In genomic region chr19:51295382-51296126, GRCh38 we compare ENCODE assay signal across 17 cellular contexts. TPM values are rescaled to one million over a fixed set of nuclear protein-coding genes. Genes with fewer than 3 reads are reported as not detected.
DNase-seq lines count a peak whose midpoint lies in the region; ATAC-seq and TF ChIP-seq lines count a peak whose summit lies in the region.
"Had no signal": no experiment of that assay in that cellular context is flagged by ENCODE, and none has a peak within 500 bp of the region (broad histone marks: within the 10 kb centered on the region; RNA-seq: fewer than 3 reads in every experiment).

No MANE protein-coding gene starts in this region.

- no peaks in the 10 kb centered on the region for H3K36me3 Mint-ChIP-seq in endothelial cell (ENCODE audit: low read depth, unreplicated experiment)
- H3K36me3 Mint-ChIP-seq in CD8-positive, alpha-beta T cell: no peaks in the 10 kb centered on the region

- no peak overlapping the region for H3K18ac ChIP-seq in mesendoderm (ENCODE audit: low read length)

- peaks cover 18% of the 10 kb centered on the region for H3K4me1 ChIP-seq in mesendoderm (ENCODE audit: control insufficient read depth, low read depth, low read length)
- H3K4me1 ChIP-seq in CD8-positive, alpha-beta T cell (ENCODE audit: insufficient read depth, low read length): no peaks in the 10 kb centered on the region
- H3K4me1 ChIP-seq: BE2C had no signal

- H3K9me3 Mint-ChIP-seq in endothelial cell (ENCODE audit: unreplicated experiment): no peaks in the 10 kb centered on the region
- no peaks in the 10 kb centered on the region for H3K9me3 Mint-ChIP-seq in CD8-positive, alpha-beta T cell

- H2AK5ac ChIP-seq in mesendoderm (ENCODE audit: low read length): no peak overlapping the region

- H2BK5ac ChIP-seq in mesendoderm (ENCODE audit: low read length): no peak overlapping the region

- CTCF ChIA-PET in CD8-positive, alpha-beta T cell (lab: Charles Lee): no interaction called here

- intact Hi-C loops in CD8-positive, alpha-beta T cell (cut with DNase I, micrococcal nuclease): no loop called here

- no peaks in the 10 kb centered on the region for H3K9me3 ChIP-seq in CD8-positive, alpha-beta T cell (ENCODE audit: low read length)
- H3K9me3 ChIP-seq: BE2C, MG63 had no signal

- H3K4me3 ChIP-seq in H7 (ENCODE audit: insufficient read depth, low read depth, low read length): no peak overlapping the region
- H3K4me3 ChIP-seq in mesendoderm (ENCODE audit: low read length): no peak overlapping the region
- H3K4me3 ChIP-seq in CD8-positive, alpha-beta T cell (ENCODE audit: low read depth, low read length): no peak overlapping the region
- H3K4me3 ChIP-seq: MG63 had no signal

- peaks cover 9% of the 10 kb centered on the region for H3K27me3 Mint-ChIP-seq in endothelial cell (ENCODE audit: unreplicated experiment)
- H3K27me3 Mint-ChIP-seq in CD8-positive, alpha-beta T cell (ENCODE audit: low read depth): peaks cover 14% of the 10 kb centered on the region

- H4K5ac ChIP-seq in mesendoderm (ENCODE audit: low read length): no peak overlapping the region

- H3K56ac ChIP-seq in mesendoderm (ENCODE audit: low read length): peak overlapping the region; percentile 57

- no peak overlapping the region for H3K4ac ChIP-seq in mesendoderm (ENCODE audit: low read depth, low read length)

- peak overlapping the region; percentile 18 for H3K4me3 Mint-ChIP-seq in endothelial cell (ENCODE audit: unreplicated experiment)
- no peak overlapping the region for H3K4me3 Mint-ChIP-seq in CD8-positive, alpha-beta T cell

- peaks cover 28% of the 10 kb centered on the region for H3K4me1 Mint-ChIP-seq in endothelial cell (ENCODE audit: unreplicated experiment)
- no peaks in the 10 kb centered on the region for H3K4me1 Mint-ChIP-seq in CD8-positive, alpha-beta T cell (ENCODE audit: low read depth)

- H3K23ac ChIP-seq in mesendoderm (ENCODE audit: low read length): no peak overlapping the region

- POLR2A ChIA-PET in CD8-positive, alpha-beta T cell (lab: Charles Lee): no interaction called here

- H3K4me2 ChIP-seq in mesendoderm (ENCODE audit: low read length): no peak overlapping the region

- no peak overlapping the region for H2BK15ac ChIP-seq in mesendoderm (replicated peaks; ENCODE audit: low read depth)

- H3K27ac ChIP-seq in mesendoderm (ENCODE audit: low read depth, low read length): no peak overlapping the region
- H3K27ac ChIP-seq in CD8-positive, alpha-beta T cell (ENCODE audit: low read depth, low read length): no peak overlapping the region

- H3K27me3 ChIP-seq in H7 (ENCODE audit: control insufficient read depth, insufficient read depth, low read length): no peaks in the 10 kb centered on the region
- no peaks in the 10 kb centered on the region for H3K27me3 ChIP-seq in mesendoderm (ENCODE audit: insufficient read depth, low read length, poor library complexity)
- H3K27me3 ChIP-seq in CD8-positive, alpha-beta T cell (ENCODE audit: insufficient read depth, low read length): no peaks in the 10 kb centered on the region
- H3K27me3 ChIP-seq: MG63 had no signal

- no peaks in the 10 kb centered on the region for H3K79me2 ChIP-seq in mesendoderm (ENCODE audit: control insufficient read depth, insufficient read depth, low read length)

- no peak overlapping the region for H4K8ac ChIP-seq in mesendoderm (ENCODE audit: low read depth, low read length)

- no peak overlapping the region for H3K27ac Mint-ChIP-seq in endothelial cell (ENCODE audit: unreplicated experiment)
- no peak overlapping the region for H3K27ac Mint-ChIP-seq in CD8-positive, alpha-beta T cell

- H3K79me1 ChIP-seq in mesendoderm (ENCODE audit: low read length): no peaks in the 10 kb centered on the region

- peak overlapping the region; percentile 22 for H3K9ac ChIP-seq in mesendoderm (ENCODE audit: low read length)

- WGBS in mesendoderm (ENCODE audit: extremely low coverage, insufficient coverage, low lambda C conversion rate): no CpG with 5 or more reads among the region's 15 CpGs

- DNase-seq in H7 (peak; percentile 72), endothelial cell (ENCODE audit: low spot score) (no peak), mesendoderm (peak; percentile 55)
- no peak for DNase-seq in CD8-positive, alpha-beta T cell
- DNase-seq: DMS 273 treated with DMSO at 0.1 percent for 48 hours, EL, MG63, NCI-H1105, NCI-H187, NCI-H510A, SIG-M5 had no signal

- no peak for TF ChIP-seq CTCF in endothelial cell (IDR thresholded peaks at IDR 0.05; ENCODE audit: unreplicated experiment)
- no peak for TF ChIP-seq CTCF in CD8-positive, alpha-beta T cell (IDR thresholded peaks at IDR 0.05)

- no peak overlapping the region for H2BK120ac ChIP-seq in mesendoderm (ENCODE audit: low read depth, low read length)

- H3K36me3 ChIP-seq in H7 (replicated peaks; ENCODE audit: control insufficient read depth, insufficient read depth, low read length): no peaks in the 10 kb centered on the region
- H3K36me3 ChIP-seq in mesendoderm (ENCODE audit: control insufficient read depth, insufficient read depth, low read length): no peaks in the 10 kb centered on the region
- H3K36me3 ChIP-seq in CD8-positive, alpha-beta T cell (ENCODE audit: insufficient read depth, low read length): no peaks in the 10 kb centered on the region
- H3K36me3 ChIP-seq: BE2C, MG63 had no signal

- no peak for ATAC-seq in CD8-positive, alpha-beta T cell
- ATAC-seq in HG02938 (IDR thresholded peaks at IDR 0.05; ENCODE audit: unreplicated experiment): no peak
- ATAC-seq in HG03469 (IDR thresholded peaks at IDR 0.05; ENCODE audit: unreplicated experiment): no peak
- no peak for ATAC-seq in GM19023 (IDR thresholded peaks at IDR 0.05; ENCODE audit: unreplicated experiment)

RNA-seq across cellular contexts. Expression of gene IGLON5, which starts 15.9 kb away (rescaled TPM):
- total RNA-seq in H7 (2014; rRNA removed; shearing (Covaris generic)): 18.2 and 24.5 TPM in 2 replicates
- total RNA-seq in endothelial cell (ENCODE audit: unreplicated experiment): 114 TPM
- 17.8 TPM for polyA plus RNA-seq in mesendoderm (2013, experiment 1 of 2)
- polyA plus RNA-seq in mesendoderm (2013, experiment 2 of 2): 17.4 TPM
- total RNA-seq in CD8-positive, alpha-beta T cell: not detected
- total RNA-seq: RPMI7951 had no signal
- polyA plus RNA-seq: AG04450 had no signal

RNA-seq across cellular contexts. Expression of gene SIGLECL1, which starts 44.7 kb away (rescaled TPM):
- total RNA-seq in H7 (2014; rRNA removed; shearing (Covaris generic)): not detected in 2 replicates
- 2.8 TPM for total RNA-seq in endothelial cell (ENCODE audit: unreplicated experiment)
- polyA plus RNA-seq in mesendoderm (2013, experiment 1 of 2): not detected
- not detected for polyA plus RNA-seq in mesendoderm (2013, experiment 2 of 2)
- total RNA-seq in CD8-positive, alpha-beta T cell: not detected
- total RNA-seq: RPMI7951 had no signal
- polyA plus RNA-seq: AG04450 had no signal

RNA-seq across cellular contexts. Expression of gene VSIG10L, which starts 46.4 kb away (rescaled TPM):
- 9.6 and 13.2 TPM in 2 replicates for total RNA-seq in H7 (2014; rRNA removed; shearing (Covaris generic))
- 5.9 TPM for total RNA-seq in endothelial cell (ENCODE audit: unreplicated experiment)
- 6.8 TPM for polyA plus RNA-seq in mesendoderm (2013, experiment 1 of 2)
- 7.3 TPM for polyA plus RNA-seq in mesendoderm (2013, experiment 2 of 2)
- not detected for total RNA-seq in CD8-positive, alpha-beta T cell

Comparison
In these comparisons a context has a peak if more than half of its experiments do, and no peak if none do; other contexts are left out.
1. DNase-seq: peak in H7 (single experiment) and mesendoderm (single experiment); none in endothelial cell (single experiment) and CD8-positive, alpha-beta T cell (0 of 7).
2. RNA of gene IGLON5, which starts 15.9 kb away (total RNA-seq): 114 TPM in endothelial cell (single experiment) and 18.2 to 24.5 TPM in H7; not detected in CD8-positive, alpha-beta T cell; every median in the first group is over 10 times any median in the second.